Comparison of ENCODE assay signal across 14 cellular contexts in genomic region chr20:14142964-14143627, GRCh38.
DNase-seq lines count a peak whose midpoint lies in the region; ATAC-seq and TF ChIP-seq lines count a peak whose summit lies in the region.
"Had no signal": no experiment of that assay in that cellular context is flagged by ENCODE, and none has a peak within 500 bp of the region (broad histone marks: within the 10 kb centered on the region; RNA-seq: fewer than 3 reads in every experiment).

No MANE protein-coding gene starts in this region.

- no peak overlapping the region for H2AFZ ChIP-seq in smooth muscle cell (ENCODE audit: low read depth)

- H3K27me3 ChIP-seq in smooth muscle cell (ENCODE audit: low read depth): no peaks in the 10 kb centered on the region
- H3K27me3 ChIP-seq: heart left ventricle, tibial nerve had no signal

- peak overlapping the region; percentile 52 for H3K4me2 ChIP-seq in smooth muscle cell

- no peak overlapping the region for H3K9ac ChIP-seq in smooth muscle cell (ENCODE audit: low read depth)

- no peaks in the 10 kb centered on the region for H4K20me1 ChIP-seq in smooth muscle cell (ENCODE audit: low read depth)

- no peak for ATAC-seq in GM18519 (IDR thresholded peaks at IDR 0.05; ENCODE audit: low FRiP score, unreplicated experiment)
- ATAC-seq: GM12878 had no signal

- H3K27ac ChIP-seq in smooth muscle cell (ENCODE audit: low read depth): peak overlapping the region; percentile 40
- H3K27ac ChIP-seq: heart left ventricle, tibial nerve had no signal

- DNase-seq in NCI-H1417 (lab: John Stamatoyannopoulos, UW): peak in 2 of 3 experiments; percentile 29 to 67
- DNase-seq in NCI-H1417 treated with DMSO at 0.1 percent for 48 hours (lab: John Stamatoyannopoulos, UW): no peak
- peak; percentile 99 for DNase-seq in amniotic epithelial cell (ENCODE audit: low read depth)
- DNase-seq in foreskin melanocyte: peak; percentile 15
- no peak for DNase-seq in smooth muscle cell (lab: John Stamatoyannopoulos, UW; ENCODE audit: unreplicated experiment)
- no peak for DNase-seq in stimulated activated CD4-positive, alpha-beta T cell treated with anti-CD3 and anti-CD28 coated beads, Interleukin-2, amount 100 ng/mL, for 48 hours
- no peak for DNase-seq in NCI-H2029 (lab: John Stamatoyannopoulos, UW)
- DNase-seq: 8988T; activated naive CD8-positive, alpha-beta T cell treated with anti-CD3 and anti-CD28 coated beads for 36 hours; dermis blood vessel endothelial cell; heart left ventricle had no signal

- 18% methylated on average over 2 of the region's 2 CpGs for WGBS in smooth muscle cell (ENCODE audit: low lambda C conversion rate)

- TF ChIP-seq CTCF in smooth muscle cell (IDR thresholded peaks at IDR 0.05; ENCODE audit: borderline replicate concordance, insufficient read depth, poor library complexity, severe bottlenecking): no peak

- no peaks in the 10 kb centered on the region for H3K36me3 ChIP-seq in smooth muscle cell (ENCODE audit: low read depth)
- H3K36me3 ChIP-seq: heart left ventricle, tibial nerve had no signal

- peaks cover 5% of the 10 kb centered on the region for H3K4me1 ChIP-seq in smooth muscle cell (ENCODE audit: low read depth)
- H3K4me1 ChIP-seq: heart left ventricle had no signal

- no peaks in the 10 kb centered on the region for H3K9me3 ChIP-seq in smooth muscle cell (replicated peaks; ENCODE audit: low read depth)
- H3K9me3 ChIP-seq: heart left ventricle, tibial nerve had no signal

- no peak overlapping the region for H3K4me3 ChIP-seq in smooth muscle cell
- H3K4me3 ChIP-seq: GM12878, heart left ventricle, tibial nerve had no signal

- H3K79me2 ChIP-seq in smooth muscle cell (ENCODE audit: low read depth): no peaks in the 10 kb centered on the region

- H3F3A ChIP-seq in smooth muscle cell (ENCODE audit: low read depth): no peaks in the 10 kb centered on the region

Comparison
In these comparisons a context has a peak if more than half of its experiments do, and no peak if none do; other contexts are left out.
1. DNase-seq: peak in NCI-H1417 (2 of 3), amniotic epithelial cell (single experiment) and foreskin melanocyte (single experiment); none in NCI-H1417 treated with DMSO at 0.1 percent for 48 hours (single experiment), smooth muscle cell (single experiment), stimulated activated CD4-positive, alpha-beta T cell treated with anti-CD3 and anti-CD28 coated beads, Interleukin-2, amount 100 ng/mL, for 48 hours (0 of 2) and NCI-H2029 (single experiment).